Comparison of ENCODE assay signal across 9 cellular contexts in the genomic region with DNA sequence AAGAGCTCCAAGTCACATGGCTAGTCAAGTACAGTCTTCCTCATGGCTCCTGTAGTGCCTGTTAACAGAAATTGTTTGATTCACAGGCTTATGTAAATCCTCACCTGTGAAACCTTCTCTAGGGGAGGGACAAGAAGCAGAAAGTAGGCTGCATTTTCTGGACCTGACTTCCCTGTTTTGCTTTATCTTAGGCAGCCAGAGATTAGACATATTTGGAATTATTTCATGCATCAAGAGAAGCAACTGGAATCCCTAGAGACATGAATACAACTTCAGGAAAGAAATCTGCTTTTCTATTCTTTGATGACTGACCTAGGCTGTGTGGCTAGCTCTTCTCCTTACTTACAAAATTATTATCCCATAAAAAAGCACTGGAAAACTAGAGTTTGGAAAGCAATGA. TPM values are rescaled to one million over a fixed set of nuclear protein-coding genes. Genes with fewer than 3 reads are reported as not detected.
A peak's percentile ranks its signal among the peaks of the same experiment; 100 is the strongest.
DNase-seq lines count a peak whose midpoint lies in the region; ATAC-seq and TF ChIP-seq lines count a peak whose summit lies in the region.
"Had no signal": no experiment of that assay in that cellular context is flagged by ENCODE, and none has a peak within 500 bp of the region (broad histone marks: within the 10 kb centered on the region; RNA-seq: fewer than 3 reads in every experiment).

No MANE protein-coding gene starts in this region.

- H3K27ac ChIP-seq in cardiac muscle cell, result peak overlapping the region; percentile 3
- H3K27ac ChIP-seq in uterus, result peak overlapping the region; percentile 32 to 50

- TF ChIP-seq CTCF in cardiac muscle cell (IDR thresholded peaks at IDR 0.05; ENCODE audit: low read depth, low read length), result no peak
- no peak for TF ChIP-seq CTCF in endothelial cell (IDR thresholded peaks at IDR 0.05; ENCODE audit: unreplicated experiment)
- no peak for TF ChIP-seq CTCF in uterus (IDR thresholded peaks at IDR 0.05)

- H3K4me1 Mint-ChIP-seq in endothelial cell (ENCODE audit: unreplicated experiment) (peaks cover 4% of the 10 kb centered on the region), naive B cell (peaks cover 29 to 41% (median 35%) of the 10 kb centered on the region in 3 donors)

- H3K27me3 ChIP-seq in cardiac muscle cell (no peaks in the 10 kb centered on the region), uterus (no peaks in the 10 kb centered on the region)

- H3K9me3 Mint-ChIP-seq in endothelial cell (ENCODE audit: unreplicated experiment) (no peaks in the 10 kb centered on the region), naive B cell (no peaks in the 10 kb centered on the region)

- peak in 1 of 2 donors; percentile 47 for DNase-seq in cardiac muscle cell (ENCODE audit: low read depth in 1 of 2, low spot score in 1 of 2)
- no peak for DNase-seq in cardiac septum (ENCODE audit: low spot score)
- DNase-seq in endothelial cell (ENCODE audit: low spot score), result no peak
- no peak for DNase-seq in naive B cell
- no peak for DNase-seq in uterus
- no peak for DNase-seq in SK-N-DZ (ENCODE audit: low spot score)
- DNase-seq: DMS 273 treated with DMSO at 0.1 percent for 48 hours had no signal

- no peaks in the 10 kb centered on the region for H3K36me3 ChIP-seq in cardiac muscle cell
- H3K36me3 ChIP-seq in uterus, result no peaks in the 10 kb centered on the region

- peak; percentile 36 for ATAC-seq in naive B cell (ENCODE audit: low read depth in 2 of 2)
- ATAC-seq in GM21423 (IDR thresholded peaks at IDR 0.05; ENCODE audit: unreplicated experiment), result no peak
- ATAC-seq in HG03460 (IDR thresholded peaks at IDR 0.05; ENCODE audit: unreplicated experiment), result no peak

- TF ChIP-seq POLR2A in uterus (IDR thresholded peaks at IDR 0.05), result no peak

- H3K4me3 ChIP-seq in cardiac muscle cell, result no peak overlapping the region
- no peak overlapping the region for H3K4me3 ChIP-seq in uterus

- H3K4me3 Mint-ChIP-seq in endothelial cell (ENCODE audit: unreplicated experiment) (no peak overlapping the region), naive B cell (peak overlapping the region in 1 of 8 donors; percentile 48)

- H3K27me3 Mint-ChIP-seq in endothelial cell (ENCODE audit: unreplicated experiment) (no peaks in the 10 kb centered on the region), naive B cell (no peaks in the 10 kb centered on the region)

- H3K27ac Mint-ChIP-seq in endothelial cell (ENCODE audit: unreplicated experiment), result peak overlapping the region; percentile 74
- H3K27ac Mint-ChIP-seq in naive B cell, result peak overlapping the region; percentile 53 to 93 (median 63)

- peaks cover 26% of the 10 kb centered on the region for H3K4me1 ChIP-seq in cardiac muscle cell (ENCODE audit: low read depth)
- peaks cover 0 to 8% of the 10 kb centered on the region in 2 donors for H3K4me1 ChIP-seq in uterus

- H3K9me3 ChIP-seq in cardiac muscle cell (ENCODE audit: low read depth), result no peaks in the 10 kb centered on the region
- H3K9me3 ChIP-seq in uterus, result no peaks in the 10 kb centered on the region

- intact Hi-C loops in cardiac septum (cut with DNase I) (no loop called here), uterus (cut with DNase I; ENCODE audit: low total_unique reads) (no loop called here)

- no peaks in the 10 kb centered on the region for H3K36me3 Mint-ChIP-seq in endothelial cell (ENCODE audit: low read depth, unreplicated experiment)
- H3K36me3 Mint-ChIP-seq in naive B cell, result peaks cover 18 to 24% of the 10 kb centered on the region in 2 donors

RNA-seq across cellular contexts. Expression of a gene that starts 52.3 kb away (rescaled TPM):
- total RNA-seq in cardiac muscle cell, result 83.0 and 101 TPM in 2 replicates
- polyA plus RNA-seq in cardiac muscle cell, result 85.2 and 94.5 TPM in 2 replicates
- 449 TPM for total RNA-seq in cardiac septum
- 105 TPM for total RNA-seq in endothelial cell (ENCODE audit: unreplicated experiment)
- polyA plus RNA-seq in naive B cell (ENCODE audit: low read depth in 6 of 6), result 10 to 100 TPM; 18.2 to 52.9 (median 37.3) TPM
- 100 to 1,000 TPM in 3 of 4 donors, 10 to 100 TPM in 1; 98.2 to 350 (median 136) TPM for total RNA-seq in uterus
- 6.5 and 9.3 TPM in 2 replicates for polyA plus RNA-seq in SK-N-DZ (2014; cell fraction: cytosol; rRNA removed)
- 8.3 and 10.1 TPM in 2 replicates for polyA plus RNA-seq in SK-N-DZ (2014; cell fraction: nucleus; rRNA removed)

Comparison
In these comparisons a context has a peak if more than half of its experiments do, and no peak if none do; other contexts are left out.
1. ATAC-seq: peak in naive B cell (2 of 2); none in GM21423 (single experiment) and HG03460 (single experiment).